In genomic region chr11:18743365-18743764, GRCh38 we compare ENCODE assay signal across 5 cellular contexts.
"Had no signal": no experiment of that assay in that cellular context is flagged by ENCODE, and none has a peak within 500 bp of the region (broad histone marks: within the 10 kb centered on the region; RNA-seq: fewer than 3 reads in every experiment).

No MANE protein-coding gene starts in this region.

- DNase-seq: GM23248, GOT3, H9, HCEC 1CT, HFFc6 had no signal

- H3K27ac ChIP-seq: GM23248 had no signal
